ENCODE assay signal across 27 cellular contexts in the genomic region with DNA sequence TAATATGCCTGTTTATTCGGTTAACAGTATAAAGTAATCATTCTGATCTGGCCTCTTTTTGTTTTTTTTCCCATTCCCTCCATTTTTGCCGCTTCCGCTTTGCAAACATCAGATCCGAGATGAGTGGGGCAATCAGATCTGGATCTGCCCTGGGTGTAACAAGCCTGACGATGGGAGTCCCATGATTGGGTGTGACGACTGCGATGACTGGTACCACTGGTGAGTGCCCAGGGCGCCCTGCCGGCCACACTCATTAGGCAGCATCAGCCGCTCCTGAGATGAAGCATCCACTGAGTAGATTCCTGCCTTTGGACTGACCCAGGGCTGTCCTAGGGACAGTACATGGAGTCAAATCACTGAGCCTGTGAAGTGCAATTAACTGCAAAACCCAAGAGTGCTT. TPM values are rescaled to one million over a fixed set of nuclear protein-coding genes. Genes with fewer than 3 reads are reported as not detected.
"Had no signal": no experiment of that assay in that cellular context is flagged by ENCODE, and none has a peak within 500 bp of the region (broad histone marks: within the 10 kb centered on the region; RNA-seq: fewer than 3 reads in every experiment).

No MANE protein-coding gene starts in this region.

- H3K4me1 Mint-ChIP-seq: activated CD8-positive, alpha-beta memory T cell treated with anti-CD3 and anti-CD28 coated beads, Interleukin-2, amount 10 ng/mL, durations not matched to agents 7 days and 5 days; activated naive CD8-positive, alpha-beta T cell treated with anti-CD3 and anti-CD28 coated beads, Interleukin-2, amount 10 ng/mL, durations not matched to agents 7 days and 5 days had no signal

- H3K27ac ChIP-seq: esophagus muscularis mucosa, foreskin keratinocyte, gastrocnemius medialis, heart left ventricle had no signal

- H3K9me3 ChIP-seq: esophagus muscularis mucosa, gastrocnemius medialis, heart left ventricle had no signal

- DNase-seq: activated CD4-positive, alpha-beta memory T cell treated with anti-CD3 and anti-CD28 coated beads for 36 hours; activated CD4-positive, alpha-beta T cell treated with anti-CD3 and anti-CD28 coated beads for 1 hour; activated CD4-positive, alpha-beta T cell treated with anti-CD3 and anti-CD28 coated beads for 48 hours; activated CD8-positive, alpha-beta memory T cell treated with anti-CD3 and anti-CD28 coated beads, Interleukin-2, amount 10 ng/mL, durations not matched to agents 7 days and 5 days; activated CD8-positive, alpha-beta memory T cell treated with anti-CD3 and anti-CD28 coated beads, Interleukin-2, amount 50 U/mL, for 4 hours; activated CD8-positive, alpha-beta T cell treated with anti-CD3 and anti-CD28 coated beads, Interleukin-2, amount 10 ng/mL, durations not matched to agents 7 days and 5 days; activated effector memory CD4-positive, alpha-beta T cell treated with anti-CD3 and anti-CD28 coated beads, Interleukin-2, amount 50 U/mL, for 16 hours; activated naive CD4-positive, alpha-beta T cell treated with anti-CD3 and anti-CD28 coated beads for 36 hours; activated naive CD8-positive, alpha-beta T cell treated with anti-CD3 and anti-CD28 coated beads, Interleukin-2, amount 10 ng/mL, durations not matched to agents 7 days and 5 days; activated T-cell treated with anti-CD3 and anti-CD28 coated beads, Interleukin-2, amount 50 U/mL, for 1 hour; activated T-cell treated with anti-CD3 and anti-CD28 coated beads, Interleukin-2, amount 50 U/mL, for 48 hours; caudate nucleus; cortex of kidney; dermis blood vessel endothelial cell; effector CD4-positive, alpha-beta T cell; effector memory CD8-positive, alpha-beta T cell; foreskin keratinocyte; gastrocnemius medialis; glutamatergic neuron; heart left ventricle; T-helper 2 cell had no signal

- H3K27me3 ChIP-seq: esophagus muscularis mucosa, foreskin keratinocyte, gastrocnemius medialis, heart left ventricle had no signal

- H3K27me3 Mint-ChIP-seq: activated CD4-positive, alpha-beta memory T cell treated with anti-CD3 and anti-CD28 coated beads for 36 hours; activated CD8-positive, alpha-beta memory T cell treated with anti-CD3 and anti-CD28 coated beads, Interleukin-2, amount 10 ng/mL, durations not matched to agents 7 days and 5 days; activated naive CD8-positive, alpha-beta T cell treated with anti-CD3 and anti-CD28 coated beads, Interleukin-2, amount 10 ng/mL, durations not matched to agents 7 days and 5 days; effector memory CD8-positive, alpha-beta T cell had no signal

- H3K36me3 Mint-ChIP-seq: WTC11 had no signal

- H3K27ac Mint-ChIP-seq: activated CD4-positive, alpha-beta memory T cell treated with anti-CD3 and anti-CD28 coated beads for 36 hours; activated CD8-positive, alpha-beta memory T cell treated with anti-CD3 and anti-CD28 coated beads, Interleukin-2, amount 10 ng/mL, durations not matched to agents 7 days and 5 days; activated CD8-positive, alpha-beta T cell treated with anti-CD3 and anti-CD28 coated beads, Interleukin-2, amount 10 ng/mL, durations not matched to agents 7 days and 5 days; activated naive CD4-positive, alpha-beta T cell treated with anti-CD3 and anti-CD28 coated beads for 36 hours; activated naive CD4-positive, alpha-beta T cell treated with anti-CD3 and anti-CD28 coated beads, Interleukin-2, amount 50 U/mL, for 72 hours; activated naive CD8-positive, alpha-beta T cell treated with anti-CD3 and anti-CD28 coated beads, Interleukin-2, amount 10 ng/mL, durations not matched to agents 7 days and 5 days; activated T-helper 1 cell treated with anti-CD3 and anti-CD28 coated beads, Interleukin-12 subunit alpha, Interleukin-12 subunit beta, Interleukin-2, Interleukin-4 antibody, amounts not matched to agents 30 ng/mL and 10 ng/mL and 1 ng/mL, durations not matched to agents 14 hours and 24 hours and 36 hours; activated T-helper 2 cell treated with anti-CD3 and anti-CD28 coated beads, Interferon-gamma antibody, Interleukin-2, Interleukin-4, amounts not matched to agents 10 μg/mL and 5 μg/mL and 100 μg/mL, durations not matched to agents 14 hours and 24 hours and 36 hours; effector memory CD8-positive, alpha-beta T cell; WTC11 had no signal

- ATAC-seq: activated CD8-positive, alpha-beta memory T cell treated with anti-CD3 and anti-CD28 coated beads, Interleukin-2, amount 10 ng/mL, durations not matched to agents 7 days and 5 days; activated CD8-positive, alpha-beta T cell treated with anti-CD3 and anti-CD28 coated beads, Interleukin-2, amount 10 ng/mL, durations not matched to agents 7 days and 5 days; activated naive CD4-positive, alpha-beta T cell treated with anti-CD3 and anti-CD28 coated beads, Interleukin-2, amount 50 U/mL, for 72 hours; effector memory CD8-positive, alpha-beta T cell; foreskin keratinocyte; gastrocnemius medialis; heart left ventricle; WTC11 had no signal

- H3K9me3 Mint-ChIP-seq: activated CD4-positive, alpha-beta memory T cell treated with anti-CD3 and anti-CD28 coated beads for 36 hours; activated naive CD4-positive, alpha-beta T cell treated with anti-CD3 and anti-CD28 coated beads for 36 hours; activated naive CD4-positive, alpha-beta T cell treated with anti-CD3 and anti-CD28 coated beads, Interleukin-2, amount 50 U/mL, for 72 hours; activated naive CD8-positive, alpha-beta T cell treated with anti-CD3 and anti-CD28 coated beads, Interleukin-2, amount 10 ng/mL, durations not matched to agents 7 days and 5 days; activated T-helper 1 cell treated with anti-CD3 and anti-CD28 coated beads, Interleukin-12 subunit alpha, Interleukin-12 subunit beta, Interleukin-2, Interleukin-4 antibody, amounts not matched to agents 30 ng/mL and 10 ng/mL and 1 ng/mL, durations not matched to agents 14 hours and 24 hours and 36 hours; activated T-helper 2 cell treated with anti-CD3 and anti-CD28 coated beads, Interferon-gamma antibody, Interleukin-2, Interleukin-4, amounts not matched to agents 10 μg/mL and 5 μg/mL and 100 μg/mL, durations not matched to agents 14 hours and 24 hours and 36 hours; effector memory CD8-positive, alpha-beta T cell; WTC11 had no signal

- H3K4me3 ChIP-seq: esophagus muscularis mucosa, gastrocnemius medialis, heart left ventricle had no signal

- H3K4me1 ChIP-seq: esophagus muscularis mucosa, foreskin keratinocyte, gastrocnemius medialis, heart left ventricle had no signal

- H3K4me3 Mint-ChIP-seq: activated CD4-positive, alpha-beta memory T cell treated with anti-CD3 and anti-CD28 coated beads for 36 hours; activated CD8-positive, alpha-beta memory T cell treated with anti-CD3 and anti-CD28 coated beads, Interleukin-2, amount 10 ng/mL, durations not matched to agents 7 days and 5 days; activated CD8-positive, alpha-beta T cell treated with anti-CD3 and anti-CD28 coated beads, Interleukin-2, amount 10 ng/mL, durations not matched to agents 7 days and 5 days; activated naive CD4-positive, alpha-beta T cell treated with anti-CD3 and anti-CD28 coated beads for 36 hours; activated naive CD8-positive, alpha-beta T cell treated with anti-CD3 and anti-CD28 coated beads, Interleukin-2, amount 10 ng/mL, durations not matched to agents 7 days and 5 days; activated T-helper 1 cell treated with anti-CD3 and anti-CD28 coated beads, Interleukin-12 subunit alpha, Interleukin-12 subunit beta, Interleukin-2, Interleukin-4 antibody, amounts not matched to agents 30 ng/mL and 10 ng/mL and 1 ng/mL, durations not matched to agents 14 hours and 24 hours and 36 hours; effector memory CD8-positive, alpha-beta T cell; WTC11 had no signal

RNA-seq across cellular contexts. Expression of gene GATA3, which starts 40.9 kb away (rescaled TPM):
- total RNA-seq: chondrocyte had no signal
